19 cellular contexts compared by ENCODE assay signal in the genomic region with DNA sequence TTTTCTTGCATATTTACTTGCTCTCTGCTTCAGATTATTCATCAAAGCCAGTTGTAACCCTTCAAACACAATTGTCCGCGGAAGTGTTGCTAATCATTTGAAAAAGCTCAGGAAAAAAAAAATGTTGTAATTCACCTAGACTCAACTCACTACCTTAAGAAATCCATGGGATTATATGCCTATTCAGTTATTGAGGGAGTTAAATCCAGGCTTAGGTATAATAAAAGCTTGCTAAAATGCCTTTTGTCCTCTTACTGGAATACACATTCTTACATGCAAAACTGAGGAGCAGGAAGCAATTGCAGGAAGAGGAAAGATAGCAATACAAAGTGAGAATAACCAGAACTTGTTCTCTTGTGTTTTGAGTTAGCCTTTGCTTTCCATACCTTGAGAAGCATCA.
"Had no signal": no experiment of that assay in that cellular context is flagged by ENCODE, and none has a peak within 500 bp of the region (broad histone marks: within the 10 kb centered on the region; RNA-seq: fewer than 3 reads in every experiment).

No MANE protein-coding gene starts in this region.

- H3K4me1 Mint-ChIP-seq: natural killer cell, neural crest cell had no signal

- H3K9me3 ChIP-seq: heart left ventricle, ovary, right atrium auricular region, stomach, thoracic aorta, transverse colon had no signal

- H3K27ac ChIP-seq: epithelial cell of prostate, heart left ventricle, ovary, right atrium auricular region, stomach, thoracic aorta, transverse colon had no signal

- ATAC-seq: heart left ventricle, left lobe of liver, natural killer cell had no signal

- H3K36me3 Mint-ChIP-seq: mesothelial cell of epicardium, natural killer cell had no signal

- H3K27me3 ChIP-seq: heart left ventricle, ovary, right atrium auricular region, stomach, transverse colon had no signal

- H3K4me3 Mint-ChIP-seq: mesothelial cell of epicardium, natural killer cell, neural crest cell had no signal

- DNase-seq: effector memory CD4-positive, alpha-beta T cell; foreskin melanocyte; heart left ventricle; hypothalamus; islet precursor cell; natural killer cell; ovary; small intestine; stimulated activated CD4-positive, alpha-beta T cell treated with anti-CD3 and anti-CD28 coated beads, Interleukin-12 subunit alpha, Interleukin-12 subunit beta, amount 100 ng/mL, for 4 hours; stimulated activated naive CD4-positive, alpha-beta T cell; stomach; substantia nigra; transverse colon had no signal

- H3K9me3 Mint-ChIP-seq: mesothelial cell of epicardium, natural killer cell, neural crest cell had no signal

- H3K4me3 ChIP-seq: heart left ventricle, ovary, right atrium auricular region, stomach, thoracic aorta, transverse colon had no signal

- H3K36me3 ChIP-seq: heart left ventricle, ovary, right atrium auricular region, stomach, thoracic aorta, transverse colon had no signal

- H3K27ac Mint-ChIP-seq: mesothelial cell of epicardium, natural killer cell had no signal

- H3K4me1 ChIP-seq: heart left ventricle, right atrium auricular region, stomach, transverse colon had no signal
